In genomic region chr19:1254530-1255185, GRCh38 we compare ENCODE assay signal across 8 cellular contexts. TPM values are rescaled to one million over a fixed set of nuclear protein-coding genes. Genes with fewer than 3 reads are reported as not detected.
DNase-seq lines count a peak whose midpoint lies in the region; TF ChIP-seq lines count a peak whose summit lies in the region.

No MANE protein-coding gene starts in this region.

- peaks cover 32% of the 10 kb centered on the region for H3K36me3 Mint-ChIP-seq in activated naive CD4-positive, alpha-beta T cell treated with anti-CD3 and anti-CD28 coated beads for 36 hours (ENCODE audit: low read depth)

- H3K9me3 ChIP-seq in muscle layer of duodenum (ENCODE audit: control insufficient read depth in 1 of 2, low read length in 2 of 2), result no peaks in the 10 kb centered on the region
- no peaks in the 10 kb centered on the region for H3K9me3 ChIP-seq in tibial nerve

- TF ChIP-seq EP300 in tibial nerve (IDR thresholded peaks at IDR 0.05), result no peak

- H3K4me1 ChIP-seq in muscle layer of duodenum (ENCODE audit: control insufficient read depth in 1 of 2, insufficient read depth in 2 of 2, low read length in 2 of 2) (peaks cover 12 to 51% of the 10 kb centered on the region in 2 donors), tibial nerve (peaks cover 0 to 88% (median 69%) of the 10 kb centered on the region in 4 donors)

- peak overlapping the region; percentile 70 for H3K27ac Mint-ChIP-seq in activated naive CD4-positive, alpha-beta T cell treated with anti-CD3 and anti-CD28 coated beads for 36 hours

- H3K4me3 ChIP-seq in muscle layer of duodenum (ENCODE audit: low read depth in 1 of 2, low read length in 2 of 2) (peak overlapping the region; percentile 16 to 93), tibial nerve (no peak overlapping the region)

- H3K9me3 Mint-ChIP-seq in activated naive CD4-positive, alpha-beta T cell treated with anti-CD3 and anti-CD28 coated beads for 36 hours, result no peaks in the 10 kb centered on the region

- WGBS in tibial nerve, 2 donors, result 85 to 89% methylated on average over 20 of the region's 20 CpGs

- intact Hi-C loops in activated naive CD4-positive, alpha-beta T cell treated with anti-CD3 and anti-CD28 coated beads for 36 hours (cut with micrococcal nuclease), result loop anchor here (5.0 kb wide), 3 partner anchors 187 to 457 kb away; partner anchors contain the start of genes ARHGAP45 and PTBP1

- CTCF ChIA-PET in activated naive CD4-positive, alpha-beta T cell treated with anti-CD3 and anti-CD28 coated beads for 36 hours (lab: Charles Lee), result interaction anchor here (0.8 to 3.6 kb wide), 2 partner anchors 11 to 12 kb away, joined by 4 to 24 read pairs; no protein-coding TSS in a partner anchor

- H3K27me3 Mint-ChIP-seq in activated naive CD4-positive, alpha-beta T cell treated with anti-CD3 and anti-CD28 coated beads for 36 hours (ENCODE audit: low read depth), result no peaks in the 10 kb centered on the region

- no peak for DNase-seq in activated naive CD4-positive, alpha-beta T cell treated with anti-CD3 and anti-CD28 coated beads for 36 hours
- DNase-seq in activated naive CD4-positive, alpha-beta T cell (lab: John Stamatoyannopoulos, UW), result no peak
- no peak for DNase-seq in caudate nucleus (lab: John Stamatoyannopoulos, UW)
- DNase-seq in tibial nerve (ENCODE audit: low spot score in 2 of 2), result no peak
- DNase-seq in 8988T, result no peak
- no peak for DNase-seq in KG1 (lab: John Stamatoyannopoulos, UW)
- DNase-seq in NCI-H226, result no peak

- no peak for TF ChIP-seq POLR2A in tibial nerve (IDR thresholded peaks at IDR 0.05)

- TF ChIP-seq CTCF in tibial nerve (IDR thresholded peaks at IDR 0.05), result no peak

- H3K27me3 ChIP-seq in muscle layer of duodenum (ENCODE audit: low read depth, low read length) (no peaks in the 10 kb centered on the region), tibial nerve (no peaks in the 10 kb centered on the region)

- peak overlapping the region; percentile 12 for H3K4me3 Mint-ChIP-seq in activated naive CD4-positive, alpha-beta T cell treated with anti-CD3 and anti-CD28 coated beads for 36 hours

- H3K27ac ChIP-seq in caudate nucleus (ENCODE audit: low read depth, low read length) (peak overlapping the region; percentile 93), muscle layer of duodenum (ENCODE audit: low read length) (peak overlapping the region; percentile 88), tibial nerve (peak overlapping the region; percentile 94 to 100 (median 98))

- H3K4me1 Mint-ChIP-seq in activated naive CD4-positive, alpha-beta T cell treated with anti-CD3 and anti-CD28 coated beads for 36 hours (ENCODE audit: low read depth), result peaks cover 37% of the 10 kb centered on the region

- H3K36me3 ChIP-seq in muscle layer of duodenum (ENCODE audit: control insufficient read depth in 1 of 2, insufficient read depth in 2 of 2, low read length in 2 of 2) (peaks cover 28 to 52% of the 10 kb centered on the region in 2 donors), tibial nerve (peaks cover 7 to 44% (median 24%) of the 10 kb centered on the region in 3 donors)

RNA-seq across cellular contexts. Expression of gene MIDN, which starts 6.3 kb away (rescaled TPM):
- total RNA-seq in activated naive CD4-positive, alpha-beta T cell treated with anti-CD3 and anti-CD28 coated beads for 36 hours, result 10 to 100 TPM; 50.1 to 52.9 TPM
- total RNA-seq in tibial nerve, result 10 to 100 TPM; 17.4 to 51.9 (median 39.4) TPM

RNA-seq across cellular contexts. Expression of gene ATP5F1D, which starts 13.1 kb away (rescaled TPM):
- total RNA-seq in activated naive CD4-positive, alpha-beta T cell treated with anti-CD3 and anti-CD28 coated beads for 36 hours, result 100 to 1,000 TPM; 153 TPM
- total RNA-seq in tibial nerve, result 100 to 1,000 TPM in 3 of 4 donors, 10 to 100 TPM in 1; 67.5 to 140 (median 127) TPM

RNA-seq across cellular contexts. Expression of gene CIRBP, which starts 14.5 kb away (rescaled TPM):
- 100 to 1,000 TPM; 167 to 183 TPM for total RNA-seq in activated naive CD4-positive, alpha-beta T cell treated with anti-CD3 and anti-CD28 coated beads for 36 hours
- total RNA-seq in tibial nerve, result 100 to 1,000 TPM; 389 to 640 (median 576) TPM

RNA-seq across cellular contexts. Expression of gene CBARP, which starts 16.9 kb away (rescaled TPM):
- total RNA-seq in activated naive CD4-positive, alpha-beta T cell treated with anti-CD3 and anti-CD28 coated beads for 36 hours, result 1 to 10 TPM in 1 of 2 experiments, under 1 TPM in 1; 0.77 to 1.1 TPM
- 1 to 10 TPM in 2 of 4 donors, under 1 TPM in 2; 0.22 to 3.9 (median 1.4) TPM for total RNA-seq in tibial nerve

RNA-seq across cellular contexts. Expression of gene FAM174C, which starts 20.7 kb away (rescaled TPM):
- 10 to 100 TPM; 62.8 to 65.3 TPM for total RNA-seq in activated naive CD4-positive, alpha-beta T cell treated with anti-CD3 and anti-CD28 coated beads for 36 hours
- 10 to 100 TPM; 25.5 to 80.7 (median 52.0) TPM for total RNA-seq in tibial nerve

Comparison
In these comparisons a context has a peak if more than half of its experiments do, and no peak if none do; other contexts are left out.
1. H3K4me3 ChIP-seq: peak in muscle layer of duodenum (2 of 2); none in tibial nerve (0 of 4).
2. Peak in every context shown above with its lines, with median percentiles within 50 percentile points of each other: H3K27ac ChIP-seq.